Comparison of ENCODE assay signal across 20 cellular contexts in the genomic region with DNA sequence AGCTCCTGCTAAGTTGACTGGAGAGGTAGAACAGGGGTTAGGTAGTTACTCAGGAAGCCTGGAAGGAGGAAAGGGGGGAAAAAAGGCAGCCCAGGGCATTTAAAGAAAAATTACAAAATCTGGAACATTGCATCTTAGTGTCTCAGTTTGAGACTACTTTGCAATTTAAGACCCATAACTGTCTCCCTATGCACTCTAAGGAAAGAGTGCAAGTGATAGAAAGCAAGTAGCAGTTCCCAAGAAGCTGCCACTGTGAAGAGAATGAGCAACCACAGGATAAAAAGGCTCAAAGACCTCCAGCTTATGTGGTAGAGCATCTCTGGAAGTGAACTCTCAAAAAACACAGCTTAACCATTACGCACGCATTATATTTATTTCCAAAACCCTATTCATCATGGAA.
A peak's percentile ranks its signal among the peaks of the same experiment; 100 is the strongest.
DNase-seq lines count a peak whose midpoint lies in the region; ATAC-seq lines count a peak whose summit lies in the region.
"Had no signal": no experiment of that assay in that cellular context is flagged by ENCODE, and none has a peak within 500 bp of the region (broad histone marks: within the 10 kb centered on the region; RNA-seq: fewer than 3 reads in every experiment).

No MANE protein-coding gene starts in this region.

- peak overlapping the region in 4 of 7 donors; percentile 25 to 77 (median 60) for H3K4me3 Mint-ChIP-seq in CD8-positive, alpha-beta memory T cell
- peak overlapping the region; percentile 50 for H3K4me3 Mint-ChIP-seq in activated CD4-positive, alpha-beta memory T cell treated with anti-CD3 and anti-CD28 coated beads for 36 hours
- H3K4me3 Mint-ChIP-seq in naive thymus-derived CD4-positive, alpha-beta T cell: peak overlapping the region in 6 of 10 donors; percentile 28 to 64 (median 58)
- H3K4me3 Mint-ChIP-seq: activated naive CD8-positive, alpha-beta T cell; nephron had no signal

- no peaks in the 10 kb centered on the region for H3K27me3 ChIP-seq in CD8-positive, alpha-beta memory T cell (ENCODE audit: insufficient read depth, low read length, poor library complexity, severe bottlenecking)
- H3K27me3 ChIP-seq in naive thymus-derived CD4-positive, alpha-beta T cell (ENCODE audit: control insufficient read depth in 2 of 2, insufficient read depth in 2 of 2, low read length in 2 of 2): no peaks in the 10 kb centered on the region
- H3K27me3 ChIP-seq: BLaER1 treated with 17β-estradiol and CSF1 and Interleukin-3, amounts not matched to agents 10 nM and 100 nM; esophagus squamous epithelium; spleen had no signal

- no peaks in the 10 kb centered on the region for H3K36me3 ChIP-seq in CD8-positive, alpha-beta memory T cell (ENCODE audit: insufficient read depth, low read length)
- H3K36me3 ChIP-seq in naive thymus-derived CD4-positive, alpha-beta T cell (ENCODE audit: control insufficient read depth in 2 of 3, insufficient read depth in 3 of 3, low read length in 3 of 3): no peaks in the 10 kb centered on the region
- H3K36me3 ChIP-seq: BLaER1 treated with 17β-estradiol and CSF1 and Interleukin-3, amounts not matched to agents 10 nM and 100 nM; esophagus squamous epithelium; prostate gland; spleen had no signal

- no peaks in the 10 kb centered on the region for H3K9me3 Mint-ChIP-seq in CD8-positive, alpha-beta memory T cell
- H3K9me3 Mint-ChIP-seq in activated CD4-positive, alpha-beta memory T cell treated with anti-CD3 and anti-CD28 coated beads for 36 hours: no peaks in the 10 kb centered on the region
- H3K9me3 Mint-ChIP-seq in naive thymus-derived CD4-positive, alpha-beta T cell: peaks cover 0 to 4% (median 0%) of the 10 kb centered on the region in 11 donors

- POLR2A ChIA-PET in CD8-positive, alpha-beta memory T cell (lab: Charles Lee): no interaction called here
- POLR2A ChIA-PET in activated CD4-positive, alpha-beta memory T cell treated with anti-CD3 and anti-CD28 coated beads for 36 hours (lab: Charles Lee): no interaction called here
- POLR2A ChIA-PET in naive thymus-derived CD4-positive, alpha-beta T cell (lab: Charles Lee): no interaction called here

- H3K27me3 Mint-ChIP-seq in CD8-positive, alpha-beta memory T cell: no peaks in the 10 kb centered on the region
- H3K27me3 Mint-ChIP-seq in activated CD4-positive, alpha-beta memory T cell treated with anti-CD3 and anti-CD28 coated beads for 36 hours: no peaks in the 10 kb centered on the region
- peaks cover 0 to 9% (median 0%) of the 10 kb centered on the region in 5 donors for H3K27me3 Mint-ChIP-seq in naive thymus-derived CD4-positive, alpha-beta T cell
- H3K27me3 Mint-ChIP-seq: activated naive CD8-positive, alpha-beta T cell had no signal

- H3K27ac ChIP-seq in CD8-positive, alpha-beta memory T cell (ENCODE audit: low read depth, low read length): no peak overlapping the region
- no peak overlapping the region for H3K27ac ChIP-seq in naive thymus-derived CD4-positive, alpha-beta T cell (ENCODE audit: low read depth, low read length)
- H3K27ac ChIP-seq: BLaER1 treated with 17β-estradiol and CSF1 and Interleukin-3, amounts not matched to agents 10 nM and 100 nM; esophagus squamous epithelium; prostate gland; spleen; VCaP had no signal

- peak overlapping the region in 2 of 8 donors; percentile 52 to 83 for H3K27ac Mint-ChIP-seq in CD8-positive, alpha-beta memory T cell
- no peak overlapping the region for H3K27ac Mint-ChIP-seq in activated CD4-positive, alpha-beta memory T cell treated with anti-CD3 and anti-CD28 coated beads for 36 hours
- peak overlapping the region in 1 of 9 donors; percentile 36 for H3K27ac Mint-ChIP-seq in naive thymus-derived CD4-positive, alpha-beta T cell
- H3K27ac Mint-ChIP-seq: activated naive CD8-positive, alpha-beta T cell had no signal

- H3K4me1 Mint-ChIP-seq in CD8-positive, alpha-beta memory T cell: no peaks in the 10 kb centered on the region
- no peaks in the 10 kb centered on the region for H3K4me1 Mint-ChIP-seq in activated CD4-positive, alpha-beta memory T cell treated with anti-CD3 and anti-CD28 coated beads for 36 hours (ENCODE audit: low read depth)
- no peaks in the 10 kb centered on the region for H3K4me1 Mint-ChIP-seq in naive thymus-derived CD4-positive, alpha-beta T cell

- intact Hi-C loops in activated CD4-positive, alpha-beta memory T cell treated with anti-CD3 and anti-CD28 coated beads for 36 hours (cut with micrococcal nuclease): loop anchor here (5.0 kb wide), 1 partner anchor 212 kb away; no protein-coding TSS in a partner anchor
- intact Hi-C loops in naive thymus-derived CD4-positive, alpha-beta T cell (cut with micrococcal nuclease): loop anchor here (5.0 to 10.0 kb wide), 2 partner anchors 212 to 1529 kb away; no protein-coding TSS in a partner anchor

- peak; percentile 30 for ATAC-seq in GM19455 (IDR thresholded peaks at IDR 0.05; ENCODE audit: unreplicated experiment)
- no peak for ATAC-seq in naive thymus-derived CD4-positive, alpha-beta T cell

- DNase-seq in CD8-positive, alpha-beta memory T cell: no peak
- DNase-seq in activated CD4-positive, alpha-beta memory T cell treated with anti-CD3 and anti-CD28 coated beads for 36 hours: no peak
- DNase-seq in naive thymus-derived CD4-positive, alpha-beta T cell: no peak
- DNase-seq in islet precursor cell (no peak), NCI-H774 (lab: John Stamatoyannopoulos, UW) (no peak), HUDEP-2 (lab: John Stamatoyannopoulos, UW; ENCODE audit: unreplicated experiment in 76 of 76) (no peak), hippocampal formation (lab: John Stamatoyannopoulos, UW) (no peak)
- DNase-seq: DMS53; esophagus squamous epithelium; NCI-H187; NCI-H510A; stimulated activated naive CD4-positive, alpha-beta T cell treated with Interleukin-2 at 50 U/mL for 16 hours had no signal

- no peaks in the 10 kb centered on the region for H3K36me3 Mint-ChIP-seq in CD8-positive, alpha-beta memory T cell
- no peaks in the 10 kb centered on the region for H3K36me3 Mint-ChIP-seq in activated CD4-positive, alpha-beta memory T cell treated with anti-CD3 and anti-CD28 coated beads for 36 hours
- no peaks in the 10 kb centered on the region for H3K36me3 Mint-ChIP-seq in naive thymus-derived CD4-positive, alpha-beta T cell
- H3K36me3 Mint-ChIP-seq: activated naive CD8-positive, alpha-beta T cell had no signal

- CTCF ChIA-PET in CD8-positive, alpha-beta memory T cell (lab: Charles Lee): no interaction called here
- CTCF ChIA-PET in activated CD4-positive, alpha-beta memory T cell treated with anti-CD3 and anti-CD28 coated beads for 36 hours (lab: Charles Lee): interaction anchor here (0.7 kb wide), 1 partner anchor 81 kb away, joined by 3 read pairs; no protein-coding TSS in a partner anchor
- CTCF ChIA-PET in naive thymus-derived CD4-positive, alpha-beta T cell (lab: Charles Lee): no interaction called here

- no peak overlapping the region for H3K4me3 ChIP-seq in CD8-positive, alpha-beta memory T cell (ENCODE audit: low read length)
- no peak overlapping the region for H3K4me3 ChIP-seq in naive thymus-derived CD4-positive, alpha-beta T cell (ENCODE audit: low read length)
- H3K4me3 ChIP-seq: BLaER1 treated with 17β-estradiol and CSF1 and Interleukin-3, amounts not matched to agents 10 nM and 100 nM; lung; prostate gland had no signal

- H3K9me3 ChIP-seq in CD8-positive, alpha-beta memory T cell (ENCODE audit: low read length): no peaks in the 10 kb centered on the region
- H3K9me3 ChIP-seq in naive thymus-derived CD4-positive, alpha-beta T cell (ENCODE audit: control insufficient read depth in 2 of 3, low read length in 3 of 3): no peaks in the 10 kb centered on the region
- H3K9me3 ChIP-seq: esophagus squamous epithelium, prostate gland, spleen had no signal

- no peaks in the 10 kb centered on the region for H3K4me1 ChIP-seq in CD8-positive, alpha-beta memory T cell (ENCODE audit: insufficient read depth, low read length)
- no peaks in the 10 kb centered on the region for H3K4me1 ChIP-seq in naive thymus-derived CD4-positive, alpha-beta T cell (ENCODE audit: control insufficient read depth in 2 of 2, insufficient read depth in 2 of 2, low read length in 2 of 2)
- H3K4me1 ChIP-seq: BLaER1 treated with 17β-estradiol and CSF1 and Interleukin-3, amounts not matched to agents 10 nM and 100 nM; esophagus squamous epithelium; prostate gland; spleen had no signal
